10 cellular contexts compared by ENCODE assay signal in genomic region chr2:153538102-153538501, GRCh38. TPM values are rescaled to one million over a fixed set of nuclear protein-coding genes. Genes with fewer than 3 reads are reported as not detected.
"Had no signal": no experiment of that assay in that cellular context is flagged by ENCODE, and none has a peak within 500 bp of the region (broad histone marks: within the 10 kb centered on the region; RNA-seq: fewer than 3 reads in every experiment).

No MANE protein-coding gene starts in this region.

RNA-seq across cellular contexts. Expression of gene RPRM, which starts 59.5 kb away (rescaled TPM):
- total RNA-seq: activated B cell treated with CpG ODN at 0.5 μM for 24 hours; activated CD4-positive, alpha-beta memory T cell treated with anti-CD3 and anti-CD28 coated beads for 36 hours; activated CD4-positive, alpha-beta memory T cell treated with anti-CD3 and anti-CD28 coated beads, Interleukin-2, amount 10 ng/mL, durations not matched to agents 7 days and 5 days; activated CD4-positive, alpha-beta T cell treated with anti-CD3 and anti-CD28 coated beads for 36 hours; activated CD4-positive, alpha-beta T cell treated with anti-CD3 and anti-CD28 coated beads, Interleukin-2, amount 10 ng/mL, durations not matched to agents 24 days and 14 days; activated CD4-positive, alpha-beta T cell treated with anti-CD3 and anti-CD28 coated beads, Interleukin-2, amount 10 ng/mL, durations not matched to agents 7 days and 5 days; activated CD8-positive, alpha-beta memory T cell treated with anti-CD3 and anti-CD28 coated beads for 36 hours; activated CD8-positive, alpha-beta memory T cell treated with anti-CD3 and anti-CD28 coated beads, Interleukin-2, amount 10 ng/mL, durations not matched to agents 7 days and 5 days; T-helper 17 cell; T-helper 2 cell treated with Interferon-gamma antibody and Interleukin-4, amounts not matched to agents 100 ng/mL and 5 ng/mL, for 36 hours had no signal
